ENCODE assay signal across 8 cellular contexts in genomic region chr20:18138639-18139583, GRCh38. TPM values are rescaled to one million over a fixed set of nuclear protein-coding genes. Genes with fewer than 3 reads are reported as not detected.
DNase-seq lines count a peak whose midpoint lies in the region; ATAC-seq and TF ChIP-seq lines count a peak whose summit lies in the region.

No MANE protein-coding gene starts in this region.

- H3K27me3 ChIP-seq in HAP-1 (ENCODE audit: low read depth), result no peaks in the 10 kb centered on the region
- no peaks in the 10 kb centered on the region for H3K27me3 ChIP-seq in gastroesophageal sphincter
- H3K27me3 ChIP-seq in sigmoid colon, result no peaks in the 10 kb centered on the region

- H3K4me1 ChIP-seq in HAP-1 (no peaks in the 10 kb centered on the region; the same call in none of the 2 replicates), gastroesophageal sphincter (peaks cover 0 to 40% (median 11%) of the 10 kb centered on the region in 3 donors), sigmoid colon (peaks cover 0 to 37% (median 30%) of the 10 kb centered on the region in 4 donors)

- intact Hi-C loops in sigmoid colon (cut with DNase I), result loop anchor here (5.0 to 10.0 kb wide), 4 partner anchors 148 to 634 kb away; partner anchors contain the start of genes DZANK1, MGME1, POLR3F and SNX5

- H3K36me3 Mint-ChIP-seq in T-cell, result peaks cover 8% of the 10 kb centered on the region

- TF ChIP-seq CTCF in gastroesophageal sphincter (IDR thresholded peaks at IDR 0.05), result no peak
- no peak for TF ChIP-seq CTCF in sigmoid colon (IDR thresholded peaks at IDR 0.05)

- peak overlapping the region; percentile 57 to 71 for H3K27ac Mint-ChIP-seq in T-cell

- no peaks in the 10 kb centered on the region for H3K27me3 Mint-ChIP-seq in T-cell

- 22 to 25% methylated on average over 6 to 7 of the region's 7 CpGs for WGBS in gastroesophageal sphincter (ENCODE audit: low coverage in 1 of 2), 2 donors
- 10 to 33% methylated on average over 7 of the region's 7 CpGs for WGBS in sigmoid colon, 2 donors

- peak overlapping the region in 3 of 4 donors; percentile 91 to 96 (median 94) for H3K27ac ChIP-seq in gastroesophageal sphincter
- peak overlapping the region; percentile 91 to 93 (median 92) for H3K27ac ChIP-seq in sigmoid colon

- H3K9me3 Mint-ChIP-seq in T-cell, result no peaks in the 10 kb centered on the region

- H3K4me3 ChIP-seq in HAP-1 (peak overlapping the region; percentile 72), gastroesophageal sphincter (peak overlapping the region; percentile 56 to 95), sigmoid colon (peak overlapping the region; percentile 62 to 83 (median 78))

- H3K4me1 Mint-ChIP-seq in T-cell, result peaks cover 28 to 40% (median 37%) of the 10 kb centered on the region in 3 donors

- no peaks in the 10 kb centered on the region for H3K9me3 ChIP-seq in HAP-1
- no peaks in the 10 kb centered on the region for H3K9me3 ChIP-seq in gastroesophageal sphincter
- H3K9me3 ChIP-seq in sigmoid colon, result no peaks in the 10 kb centered on the region

- TF ChIP-seq EP300 in gastroesophageal sphincter (IDR thresholded peaks at IDR 0.05) (no peak), sigmoid colon (IDR thresholded peaks at IDR 0.05) (no peak)

- peak overlapping the region; percentile 87 to 89 (median 88) for H3K4me3 Mint-ChIP-seq in T-cell

- DNase-seq in HAP-1 (ENCODE audit: low spot score in 2 of 2), result no peak
- DNase-seq in T-cell, result no peak
- no peak for DNase-seq in sigmoid colon
- no peak for DNase-seq in NCI-H2107 (lab: John Stamatoyannopoulos, UW)
- no peak for DNase-seq in OCI-M1 (lab: John Stamatoyannopoulos, UW)

- TF ChIP-seq POLR2A in gastroesophageal sphincter (IDR thresholded peaks at IDR 0.05), result no peak
- no peak for TF ChIP-seq POLR2A in sigmoid colon (IDR thresholded peaks at IDR 0.05)

- no peak for ATAC-seq in T-cell (replicated peaks in 1 of 4)
- ATAC-seq in gastroesophageal sphincter, result no peak
- no peak for ATAC-seq in GM21526 (IDR thresholded peaks at IDR 0.05; ENCODE audit: low FRiP score, unreplicated experiment)
- ATAC-seq in GM18909 (IDR thresholded peaks at IDR 0.05; ENCODE audit: poor library complexity, unreplicated experiment), result no peak

- in situ Hi-C loops in HAP-1 (cut with MboI; ENCODE audit: low sequenced_read_pairs), result no loop called here

- H3K36me3 ChIP-seq in HAP-1 (replicated peaks) (peaks cover 16% of the 10 kb centered on the region), gastroesophageal sphincter (peaks cover 0 to 19% of the 10 kb centered on the region in 2 donors), sigmoid colon (peaks cover 0 to 16% (median 8%) of the 10 kb centered on the region in 4 donors)

- POLR2A ChIA-PET in T-cell (lab: Charles Lee), result interaction anchor here (0.5 to 1.1 kb wide), 3 partner anchors 42 to 369 kb away, joined by 3 to 6 read pairs (median 3); partner anchors contain the start of gene SEC23B (in 1 of the 2)

- CTCF ChIA-PET in T-cell (lab: Charles Lee), result interaction anchor here in 1 of 2 donors (1.5 kb wide), 1 partner anchor 456 kb away, joined by 9 read pairs; the partner anchor contains the start of gene RRBP1

RNA-seq across cellular contexts. Expression of gene KAT14, which starts 1.2 kb away (rescaled TPM):
- total RNA-seq in T-cell (10 to 100 TPM; 11.3 to 22.2 (median 20.5) TPM), gastroesophageal sphincter (10 to 100 TPM; 17.1 to 19.9 (median 18.8) TPM), sigmoid colon (10 to 100 TPM; 12.6 to 21.7 (median 17.9) TPM)
- 1 to 10 TPM; 7.6 to 9.1 (median 7.8) TPM for polyA plus RNA-seq in sigmoid colon

RNA-seq across cellular contexts. Expression of gene PET117, which starts 1.2 kb away (rescaled TPM):
- total RNA-seq in T-cell (10 to 100 TPM in 4 of 5 donors, 1 to 10 TPM in 1; 10.0 to 15.6 (median 13.4) TPM), gastroesophageal sphincter (10 to 100 TPM; 22.3 to 38.9 (median 23.9) TPM), sigmoid colon (10 to 100 TPM in 3 of 4 donors, 1 to 10 TPM in 1; 7.8 to 18.8 (median 16.9) TPM)
- 10 to 100 TPM; 13.1 to 21.0 (median 20.8) TPM for polyA plus RNA-seq in sigmoid colon
